6 cellular contexts compared by ENCODE assay signal in genomic region chr3:134949150-134949549, GRCh38.
"Had no signal": no experiment of that assay in that cellular context is flagged by ENCODE, and none has a peak within 500 bp of the region (broad histone marks: within the 10 kb centered on the region; RNA-seq: fewer than 3 reads in every experiment).

No MANE protein-coding gene starts in this region.

- H3K9me3 Mint-ChIP-seq: IgD-negative memory B cell had no signal

- H3K4me3 ChIP-seq: K562 had no signal

- H3K27ac Mint-ChIP-seq: IgD-negative memory B cell had no signal

- ATAC-seq: K562 had no signal

- H3K4me3 Mint-ChIP-seq: IgD-negative memory B cell had no signal

- H3K4me1 Mint-ChIP-seq: IgD-negative memory B cell had no signal

- FAIRE-seq: HTR-8/SVneo, K562 had no signal

- DNase-seq: IMR-90, KBM-7 had no signal

- H3K27me3 Mint-ChIP-seq: IgD-negative memory B cell had no signal

- H3K27ac ChIP-seq: HL-60 had no signal
